In the genomic region with DNA sequence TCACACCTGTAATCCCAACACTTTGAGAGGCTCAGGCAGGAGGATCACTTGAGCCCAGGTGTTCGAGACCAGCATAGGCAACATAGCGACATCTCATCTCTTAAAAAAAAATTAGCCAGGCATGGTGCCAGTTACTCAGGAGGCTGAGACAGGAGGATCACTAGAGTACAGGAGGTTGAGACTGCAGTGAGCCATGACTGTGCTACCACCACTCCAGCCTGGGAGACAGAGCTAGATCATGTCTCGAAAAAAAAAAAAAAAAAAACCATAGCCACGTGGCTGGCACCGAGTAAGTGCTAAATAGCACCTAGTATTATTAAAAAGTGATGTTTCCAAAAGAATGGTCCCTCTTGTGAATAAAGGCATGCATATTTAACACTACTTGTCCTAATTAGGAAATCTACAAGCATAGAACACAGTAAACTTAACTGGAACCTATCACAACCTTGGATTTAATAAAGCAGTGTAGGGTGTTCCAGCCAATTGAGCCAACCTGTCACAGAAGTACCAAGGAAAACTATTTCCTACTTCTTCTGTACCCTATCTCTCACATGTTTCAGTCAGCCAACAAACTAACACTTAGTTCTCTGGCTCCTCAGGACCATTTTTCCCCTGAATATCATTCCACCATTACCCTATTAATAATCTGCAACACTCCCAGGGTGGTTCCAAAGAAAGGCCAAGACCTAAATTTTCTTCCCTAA, we compare ENCODE assay signal across 19 cellular contexts. TPM values are rescaled to one million over a fixed set of nuclear protein-coding genes. Genes with fewer than 3 reads are reported as not detected.
DNase-seq lines count a peak whose midpoint lies in the region; ATAC-seq and TF ChIP-seq lines count a peak whose summit lies in the region.
"Had no signal": no experiment of that assay in that cellular context is flagged by ENCODE, and none has a peak within 500 bp of the region (broad histone marks: within the 10 kb centered on the region; RNA-seq: fewer than 3 reads in every experiment).

No MANE protein-coding gene starts in this region.

- H3K27me3 Mint-ChIP-seq in CD4-positive, alpha-beta memory T cell, result no peaks in the 10 kb centered on the region
- H3K27me3 Mint-ChIP-seq in HFFc6 (ENCODE audit: insufficient read depth), result no peaks in the 10 kb centered on the region; the same call in 1 of the 2 replicates
- H3K27me3 Mint-ChIP-seq in effector memory CD8-positive, alpha-beta T cell, result no peaks in the 10 kb centered on the region

- no peak overlapping the region for H3K4me2 ChIP-seq in trophoblast cell (ENCODE audit: low read length)
- H3K4me2 ChIP-seq: BLaER1 had no signal

- no CpG with 5 or more reads among the region's 5 CpGs for WGBS in trophoblast cell (ENCODE audit: extremely low coverage, insufficient coverage, insufficient read length)

- no peak overlapping the region for H3K18ac ChIP-seq in trophoblast cell (ENCODE audit: low read length)

- H3K4me3 ChIP-seq in CD4-positive, alpha-beta memory T cell (ENCODE audit: low read length in 2 of 2), result no peak overlapping the region
- H3K4me3 ChIP-seq in trophoblast cell (ENCODE audit: low read depth, low read length), result no peak overlapping the region
- no peak overlapping the region for H3K4me3 ChIP-seq in effector memory CD4-positive, alpha-beta T cell (ENCODE audit: insufficient read depth, low read depth, low read length, poor library complexity, severe bottlenecking)
- H3K4me3 ChIP-seq: BLaER1, testis had no signal

- H3K9me3 ChIP-seq in CD4-positive, alpha-beta memory T cell (ENCODE audit: control insufficient read depth in 1 of 2, low read length in 2 of 2), result no peaks in the 10 kb centered on the region
- no peaks in the 10 kb centered on the region for H3K9me3 ChIP-seq in trophoblast cell (ENCODE audit: insufficient read depth, low read depth, low read length)
- no peaks in the 10 kb centered on the region for H3K9me3 ChIP-seq in effector memory CD4-positive, alpha-beta T cell (ENCODE audit: control insufficient read depth, low read length)
- H3K9me3 ChIP-seq: BLaER1, testis had no signal

- H2BK12ac ChIP-seq in trophoblast cell (ENCODE audit: low read length), result no peak overlapping the region

- peak; percentile 34 for ATAC-seq in effector memory CD8-positive, alpha-beta T cell (replicated peaks)

- TF ChIP-seq CTCF in HFFc6 (IDR thresholded peaks at IDR 0.05), result no peak

- DNase-seq in CD4-positive, alpha-beta memory T cell, result no peak
- DNase-seq in HFFc6 (no peak), trophoblast cell (no peak)
- DNase-seq in effector memory CD8-positive, alpha-beta T cell, result no peak
- DNase-seq in effector memory CD4-positive, alpha-beta T cell, result no peak
- DNase-seq in stimulated activated naive CD4-positive, alpha-beta T cell (lab: John Stamatoyannopoulos, UW), result no peak
- no peak for DNase-seq in activated CD4-positive, alpha-beta T cell treated with anti-CD3 and anti-CD28 coated beads for 48 hours
- DNase-seq: activated CD4-positive, alpha-beta T cell treated with anti-CD3 and anti-CD28 coated beads, Interleukin-2, amount 50 U/mL, for 48 hours; cerebellar nuclear complex; DMS153; endodermal cell; hypothalamus; kidney glomerular epithelial cell; NK-92 treated with Interleukin-12 subunit alpha and Interleukin-12 subunit beta, amount 100 ng/mL, for 24 hours; occipital lobe; stimulated activated CD4-positive, alpha-beta T cell treated with anti-CD3 and anti-CD28 coated beads, Interleukin-2, amount 100 ng/mL, for 48 hours; SW 1271; testis had no signal

- H3K36me3 ChIP-seq in CD4-positive, alpha-beta memory T cell (ENCODE audit: insufficient read depth, low read length), result no peaks in the 10 kb centered on the region
- H3K36me3 ChIP-seq in trophoblast cell (ENCODE audit: control insufficient read depth in 1 of 2, insufficient read depth in 2 of 2, low read length in 2 of 2), result peaks cover 0 to 2% of the 10 kb centered on the region in 2 experiments
- no peaks in the 10 kb centered on the region for H3K36me3 ChIP-seq in effector memory CD4-positive, alpha-beta T cell (ENCODE audit: control insufficient read depth, insufficient read depth, low read length)

- H2BK5ac ChIP-seq in trophoblast cell (ENCODE audit: low read depth, low read length, poor library complexity), result no peak overlapping the region

- peak overlapping the region; percentile 87 for H3K4ac ChIP-seq in trophoblast cell (ENCODE audit: low read depth, low read length)

- no peak overlapping the region for H2BK120ac ChIP-seq in trophoblast cell (ENCODE audit: insufficient read depth, low read length, poor library complexity)

- H3K79me2 ChIP-seq in trophoblast cell (ENCODE audit: control insufficient read depth, insufficient read depth, low read length, poor library complexity), result peaks cover 55% of the 10 kb centered on the region

- H4K12ac ChIP-seq in trophoblast cell (ENCODE audit: low read depth, low read length), result no peak overlapping the region

- no peaks in the 10 kb centered on the region for H3K79me1 ChIP-seq in trophoblast cell (ENCODE audit: low read length)

- intact Hi-C loops in CD4-positive, alpha-beta memory T cell (cut with micrococcal nuclease), result no loop called here

- H3K27ac ChIP-seq in CD4-positive, alpha-beta memory T cell (ENCODE audit: low read depth, low read length), result no peak overlapping the region
- no peak overlapping the region for H3K27ac ChIP-seq in trophoblast cell (ENCODE audit: low read depth, low read length)
- H3K27ac ChIP-seq in effector memory CD4-positive, alpha-beta T cell (ENCODE audit: insufficient read depth, low read length, poor library complexity, severe bottlenecking), result no peak overlapping the region
- H3K27ac ChIP-seq: BLaER1 had no signal

- no peak overlapping the region for H3K23ac ChIP-seq in trophoblast cell (ENCODE audit: low read length)

- H3K9ac ChIP-seq in trophoblast cell (ENCODE audit: low read length), result no peak overlapping the region
- H3K9ac ChIP-seq: BLaER1 had no signal

- H3K4me1 Mint-ChIP-seq in CD4-positive, alpha-beta memory T cell, result peaks cover 31 to 95% (median 59%) of the 10 kb centered on the region in 4 donors
- H3K4me1 Mint-ChIP-seq in HFFc6 (ENCODE audit: low read depth), result peaks cover 32% of the 10 kb centered on the region
- peaks cover 47 to 77% of the 10 kb centered on the region in 2 donors for H3K4me1 Mint-ChIP-seq in effector memory CD8-positive, alpha-beta T cell (ENCODE audit: low read depth in 2 of 2)

- H3K4me1 ChIP-seq in CD4-positive, alpha-beta memory T cell (ENCODE audit: insufficient read depth, low read length), result peaks cover 87% of the 10 kb centered on the region
- H3K4me1 ChIP-seq in trophoblast cell (ENCODE audit: control insufficient read depth in 1 of 2, insufficient read depth in 2 of 2, low read length in 2 of 2), result peaks cover 0 to 6% of the 10 kb centered on the region in 2 experiments
- peaks cover 9% of the 10 kb centered on the region for H3K4me1 ChIP-seq in effector memory CD4-positive, alpha-beta T cell (ENCODE audit: control insufficient read depth, insufficient read depth, low read length, poor library complexity, severe bottlenecking)

- H3K27ac Mint-ChIP-seq in CD4-positive, alpha-beta memory T cell, result peak overlapping the region in 4 of 7 donors; percentile 13 to 44 (median 22)
- peak overlapping the region; percentile 21; the same call in 1 of the 2 replicates for H3K27ac Mint-ChIP-seq in HFFc6
- peak overlapping the region in 1 of 2 donors; percentile 44 for H3K27ac Mint-ChIP-seq in effector memory CD8-positive, alpha-beta T cell
- H3K27ac Mint-ChIP-seq: endodermal cell had no signal

- H2AFZ ChIP-seq in trophoblast cell (ENCODE audit: insufficient read depth, low read length, poor library complexity), result no peak overlapping the region

- H4K91ac ChIP-seq in trophoblast cell (ENCODE audit: low read depth, low read length), result no peak overlapping the region

- H3K27me3 ChIP-seq in CD4-positive, alpha-beta memory T cell (ENCODE audit: insufficient read depth, low read length), result no peaks in the 10 kb centered on the region
- no peaks in the 10 kb centered on the region for H3K27me3 ChIP-seq in trophoblast cell (ENCODE audit: insufficient read depth, low read length)
- no peaks in the 10 kb centered on the region for H3K27me3 ChIP-seq in effector memory CD4-positive, alpha-beta T cell (replicated peaks; ENCODE audit: control insufficient read depth, insufficient read depth, low read length, poor library complexity, severe bottlenecking)
- H3K27me3 ChIP-seq: BLaER1, testis had no signal

- H3K9me3 Mint-ChIP-seq in CD4-positive, alpha-beta memory T cell, result peaks cover 0 to 2% (median 0%) of the 10 kb centered on the region in 8 donors
- no peaks in the 10 kb centered on the region for H3K9me3 Mint-ChIP-seq in HFFc6
- H3K9me3 Mint-ChIP-seq in effector memory CD8-positive, alpha-beta T cell, result no peaks in the 10 kb centered on the region
- H3K9me3 Mint-ChIP-seq: endodermal cell had no signal

- peaks cover 0 to 20% of the 10 kb centered on the region in 2 donors for H3K36me3 Mint-ChIP-seq in CD4-positive, alpha-beta memory T cell
- H3K36me3 Mint-ChIP-seq in HFFc6 (ENCODE audit: low read depth), result no peaks in the 10 kb centered on the region
- H3K36me3 Mint-ChIP-seq in effector memory CD8-positive, alpha-beta T cell (ENCODE audit: insufficient read depth), result peaks cover 40% of the 10 kb centered on the region

- H4K8ac ChIP-seq in trophoblast cell (ENCODE audit: low read depth, low read length), result no peak overlapping the region

- CTCF ChIA-PET in CD4-positive, alpha-beta memory T cell (lab: Charles Lee; ENCODE audit: partially characterized antibody), result no interaction called here

- H3K14ac ChIP-seq in trophoblast cell (ENCODE audit: low read length), result no peak overlapping the region

- POLR2A ChIA-PET in CD4-positive, alpha-beta memory T cell (lab: Charles Lee; ENCODE audit: partially characterized antibody), result interaction anchor here (1.0 kb wide), 1 partner anchor 9 kb away, joined by 4 read pairs; a partner anchor contains a TSS

- no peak overlapping the region for H2AK5ac ChIP-seq in trophoblast cell (ENCODE audit: low read length)

- H3K4me3 Mint-ChIP-seq in CD4-positive, alpha-beta memory T cell, result peak overlapping the region in 7 of 8 donors; percentile 5 to 76 (median 39)
- no peak overlapping the region for H3K4me3 Mint-ChIP-seq in HFFc6
- peak overlapping the region; percentile 51 to 57 for H3K4me3 Mint-ChIP-seq in effector memory CD8-positive, alpha-beta T cell
- H3K4me3 Mint-ChIP-seq: endodermal cell had no signal

RNA-seq across cellular contexts. Expression of a gene that starts 8.8 kb away (rescaled TPM):
- total RNA-seq in CD4-positive, alpha-beta memory T cell, result 10 to 100 TPM; 53.3 to 58.4 TPM
- polyA plus RNA-seq in CD4-positive, alpha-beta memory T cell, result 10 to 100 TPM; 53.2 to 81.6 TPM
- 100 to 1,000 TPM; 204 to 230 (median 222) TPM for total RNA-seq in HFFc6 (2021; fragmentation: NEBNext Ultra II Directional; extraction: Animal tissue kit (Norgen Biotek cat#: 25700))
- polyA plus RNA-seq in trophoblast cell (2013), result 306 and 327 TPM in 2 replicates
